In genomic region chr1:8742022-8742924, GRCh38 we compare ENCODE assay signal across 1 cellular context.
TF ChIP-seq lines count a peak whose summit lies in the region.

No MANE protein-coding gene starts in this region.

TF ChIP-seq in HepG2, 621 proteins besides CTCF, POLR2A, EP300 and RAD21 (continued from another document and continues in another):
- TF ChIP-seq NRL (CRISPR knock-in tag; IDR thresholded peaks at IDR 0.05; ENCODE audit: borderline replicate concordance) (no peak), FOXM1 (CRISPR knock-in tag; IDR thresholded peaks at IDR 0.05) (no peak), MZF1 (CRISPR knock-in tag; IDR thresholded peaks at IDR 0.05; ENCODE audit: borderline replicate concordance) (no peak), KLF16 (CRISPR knock-in tag; IDR thresholded peaks at IDR 0.05) (peak in 1 of 2 experiments; percentile 99; a peak in 2 of 4 replicates), CERS6 (CRISPR knock-in tag; IDR thresholded peaks at IDR 0.05) (no peak), HDAC6 (IDR thresholded peaks at IDR 0.05; ENCODE audit: low read depth, low read length) (no peak), ETV6 (CRISPR knock-in tag; conservative IDR thresholded peaks at IDR 0.05) (no peak), ZNF251 (CRISPR knock-in tag; IDR thresholded peaks at IDR 0.05) (no peak), CC2D1A (CRISPR knock-in tag; IDR thresholded peaks at IDR 0.05) (peak; percentile 58; the same call in 1 of the 2 replicates), SP140L (CRISPR knock-in tag; IDR thresholded peaks at IDR 0.05; ENCODE audit: borderline replicate concordance) (peak; percentile 94), TEAD2 (CRISPR knock-in tag; IDR thresholded peaks at IDR 0.05) (no peak), HNRNPK (IDR thresholded peaks at IDR 0.05; ENCODE audit: low read depth, low read length, poor library complexity, severe bottlenecking) (no peak), SAP130 (CRISPR knock-in tag; IDR thresholded peaks at IDR 0.05; ENCODE audit: low read depth) (peak; percentile 97), HMGA1 (CRISPR knock-in tag; conservative IDR thresholded peaks at IDR 0.05) (no peak), ZFP90 (CRISPR knock-in tag; IDR thresholded peaks at IDR 0.05; ENCODE audit: borderline replicate concordance) (peak; percentile 80; the same call in 1 of the 2 replicates), ZNF749 (CRISPR knock-in tag; IDR thresholded peaks at IDR 0.05; ENCODE audit: borderline replicate concordance) (peak; percentile 71; the same call in 1 of the 2 replicates), PHB2 (IDR thresholded peaks at IDR 0.05; ENCODE audit: partially characterized antibody) (no peak), PRDM10 (CRISPR knock-in tag; IDR thresholded peaks at IDR 0.05; ENCODE audit: low read depth) (peak; percentile 21; the same call in 1 of the 2 replicates), POGK (CRISPR knock-in tag; conservative IDR thresholded peaks at IDR 0.05) (peak; percentile 82; the same call in 1 of the 2 replicates), SIX4 (CRISPR knock-in tag; IDR thresholded peaks at IDR 0.05) (peak; percentile 87), ZNF557 (CRISPR knock-in tag; IDR thresholded peaks at IDR 0.05) (0 out of 2 replicates have a peak, but pooled peaks have one; percentile 55), ZNF737 (CRISPR knock-in tag; IDR thresholded peaks at IDR 0.05; ENCODE audit: borderline replicate concordance) (no peak), ZNF501 (CRISPR knock-in tag; IDR thresholded peaks at IDR 0.05) (peak; percentile 45; the same call in 1 of the 2 replicates), IKZF4 (CRISPR knock-in tag; IDR thresholded peaks at IDR 0.05; ENCODE audit: borderline replicate concordance, low read depth, not compliant biosample characterization) (no peak), MIER3 (CRISPR knock-in tag; IDR thresholded peaks at IDR 0.05; ENCODE audit: borderline replicate concordance) (peak; percentile 99), KDM6A (CRISPR knock-in tag; IDR thresholded peaks at IDR 0.05; ENCODE audit: low read depth) (peak; percentile 97), DR1 (CRISPR knock-in tag; IDR thresholded peaks at IDR 0.05) (no peak), HMGXB3 (CRISPR knock-in tag; IDR thresholded peaks at IDR 0.05; ENCODE audit: borderline replicate concordance) (peak; percentile 95), EED (CRISPR knock-in tag; IDR thresholded peaks at IDR 0.05) (no peak), ZNF33B (CRISPR knock-in tag; IDR thresholded peaks at IDR 0.05) (no peak), ZNF331 (CRISPR knock-in tag; IDR thresholded peaks at IDR 0.05) (peak; percentile 96), ZNF335 (CRISPR knock-in tag; IDR thresholded peaks at IDR 0.05) (peak; percentile 90), ZFP36L2 (CRISPR knock-in tag; IDR thresholded peaks at IDR 0.05) (no peak), CBX5 (CRISPR knock-in tag; IDR thresholded peaks at IDR 0.05; ENCODE audit: borderline replicate concordance) (no peak), DNMT3B (CRISPR knock-in tag; conservative IDR thresholded peaks at IDR 0.05) (peak; percentile 96), NAIF1 (CRISPR knock-in tag; IDR thresholded peaks at IDR 0.05; ENCODE audit: borderline replicate concordance) (no peak), HMG20A (CRISPR knock-in tag; IDR thresholded peaks at IDR 0.05; ENCODE audit: borderline replicate concordance) (peak; percentile 100), PLRG1 (conservative IDR thresholded peaks at IDR 0.05) (no peak), NCOR1 (IDR thresholded peaks at IDR 0.05; ENCODE audit: borderline replicate concordance, low read length) (peak; percentile 99), ZNF343 (CRISPR knock-in tag; IDR thresholded peaks at IDR 0.05) (no peak), ZNF891 (CRISPR knock-in tag; IDR thresholded peaks at IDR 0.05) (no peak), MED13 (CRISPR knock-in tag; IDR thresholded peaks at IDR 0.05) (peak; percentile 91; the same call in 1 of the 2 replicates), ZNF562 (CRISPR knock-in tag; IDR thresholded peaks at IDR 0.05; ENCODE audit: borderline replicate concordance) (no peak), MTF1 (CRISPR knock-in tag; IDR thresholded peaks at IDR 0.05) (no peak), SETDB1 (CRISPR knock-in tag; IDR thresholded peaks at IDR 0.05; ENCODE audit: borderline replicate concordance) (no peak)
- TF ChIP-seq, protein P1, sequence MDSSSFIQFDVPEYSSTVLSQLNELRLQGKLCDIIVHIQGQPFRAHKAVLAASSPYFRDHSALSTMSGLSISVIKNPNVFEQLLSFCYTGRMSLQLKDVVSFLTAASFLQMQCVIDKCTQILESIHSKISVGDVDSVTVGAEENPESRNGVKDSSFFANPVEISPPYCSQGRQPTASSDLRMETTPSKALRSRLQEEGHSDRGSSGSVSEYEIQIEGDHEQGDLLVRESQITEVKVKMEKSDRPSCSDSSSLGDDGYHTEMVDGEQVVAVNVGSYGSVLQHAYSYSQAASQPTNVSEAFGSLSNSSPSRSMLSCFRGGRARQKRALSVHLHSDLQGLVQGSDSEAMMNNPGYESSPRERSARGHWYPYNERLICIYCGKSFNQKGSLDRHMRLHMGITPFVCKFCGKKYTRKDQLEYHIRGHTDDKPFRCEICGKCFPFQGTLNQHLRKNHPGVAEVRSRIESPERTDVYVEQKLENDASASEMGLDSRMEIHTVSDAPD (CRISPR knock-in tag; IDR thresholded peaks at IDR 0.05) = peak; percentile 97
- TF ChIP-seq, protein P2, sequence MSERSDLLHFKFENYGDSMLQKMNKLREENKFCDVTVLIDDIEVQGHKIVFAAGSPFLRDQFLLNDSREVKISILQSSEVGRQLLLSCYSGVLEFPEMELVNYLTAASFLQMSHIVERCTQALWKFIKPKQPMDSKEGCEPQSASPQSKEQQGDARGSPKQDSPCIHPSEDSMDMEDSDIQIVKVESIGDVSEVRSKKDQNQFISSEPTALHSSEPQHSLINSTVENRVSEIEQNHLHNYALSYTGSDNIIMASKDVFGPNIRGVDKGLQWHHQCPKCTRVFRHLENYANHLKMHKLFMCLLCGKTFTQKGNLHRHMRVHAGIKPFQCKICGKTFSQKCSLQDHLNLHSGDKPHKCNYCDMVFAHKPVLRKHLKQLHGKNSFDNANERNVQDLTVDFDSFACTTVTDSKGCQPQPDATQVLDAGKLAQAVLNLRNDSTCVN (CRISPR knock-in tag; IDR thresholded peaks at IDR 0.05; ENCODE audit: borderline replicate concordance) = peak; percentile 99
- TF ChIP-seq, protein P3, sequence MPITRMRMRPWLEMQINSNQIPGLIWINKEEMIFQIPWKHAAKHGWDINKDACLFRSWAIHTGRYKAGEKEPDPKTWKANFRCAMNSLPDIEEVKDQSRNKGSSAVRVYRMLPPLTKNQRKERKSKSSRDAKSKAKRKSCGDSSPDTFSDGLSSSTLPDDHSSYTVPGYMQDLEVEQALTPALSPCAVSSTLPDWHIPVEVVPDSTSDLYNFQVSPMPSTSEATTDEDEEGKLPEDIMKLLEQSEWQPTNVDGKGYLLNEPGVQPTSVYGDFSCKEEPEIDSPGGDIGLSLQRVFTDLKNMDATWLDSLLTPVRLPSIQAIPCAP (CRISPR knock-in tag; IDR thresholded peaks at IDR 0.05; ENCODE audit: low read depth) = no peak
- TF ChIP-seq, protein P4, sequence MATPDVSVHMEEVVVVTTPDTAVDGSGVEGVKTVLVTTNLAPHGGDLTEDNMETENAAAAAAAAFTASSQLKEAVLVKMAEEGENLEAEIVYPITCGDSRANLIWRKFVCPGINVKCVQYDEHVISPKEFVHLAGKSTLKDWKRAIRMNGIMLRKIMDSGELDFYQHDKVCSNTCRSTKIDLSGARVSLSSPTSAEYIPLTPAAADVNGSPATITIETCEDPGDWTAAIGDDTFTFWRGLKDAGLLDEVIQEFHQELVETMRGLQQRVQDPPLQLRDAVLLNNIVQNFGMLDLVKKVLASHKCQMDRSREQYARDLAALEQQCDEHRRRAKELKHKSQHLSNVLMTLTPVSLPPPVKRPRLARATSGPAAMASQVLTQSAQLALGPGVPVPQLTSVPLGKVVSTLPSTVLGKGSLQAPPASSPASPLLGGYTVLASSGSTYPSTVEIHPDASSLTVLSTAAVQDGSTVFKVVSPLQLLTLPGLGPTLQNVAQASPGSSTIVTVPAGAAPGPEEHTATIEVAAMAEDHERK (CRISPR knock-in tag; IDR thresholded peaks at IDR 0.05; ENCODE audit: low read depth) = no peak
